In genomic region chr16:88917146-88917914, GRCh38 we compare ENCODE assay signal across 20 cellular contexts. TPM values are rescaled to one million over a fixed set of nuclear protein-coding genes. Genes with fewer than 3 reads are reported as not detected.
DNase-seq lines count a peak whose midpoint lies in the region; ATAC-seq, FAIRE-seq and TF ChIP-seq lines count a peak whose summit lies in the region.
"Had no signal": no experiment of that assay in that cellular context is flagged by ENCODE, and none has a peak within 500 bp of the region (broad histone marks: within the 10 kb centered on the region; RNA-seq: fewer than 3 reads in every experiment).

No MANE protein-coding gene starts in this region.

- WGBS in HepG2 (ENCODE audit: low lambda C conversion rate), result 58% methylated on average over 18 of the region's 30 CpGs
- WGBS in right lobe of liver (ENCODE audit: insufficient coverage, low coverage, low lambda C conversion rate, missing lambda C conversion rate), result 57% methylated on average over 18 of the region's 30 CpGs

- H3K79me2 ChIP-seq in HepG2 (ENCODE audit: insufficient read depth, low read length), result no peaks in the 10 kb centered on the region

- H3K27ac Mint-ChIP-seq in brain, result peak overlapping the region in 3 of 5 experiments; percentile 31 to 95 (median 74)
- H3K27ac Mint-ChIP-seq in nephron progenitor cell, result peak overlapping the region; percentile 84
- H3K27ac Mint-ChIP-seq: CD4-positive, CD25-positive, alpha-beta regulatory T cell had no signal

- H3K4me1 Mint-ChIP-seq in brain, result peaks cover 51% of the 10 kb centered on the region
- peaks cover 47% of the 10 kb centered on the region for H3K4me1 Mint-ChIP-seq in nephron progenitor cell

- H3K27ac ChIP-seq in HepG2 (ENCODE audit: extremely low read length, insufficient read depth, low read length), result no peak overlapping the region
- H3K27ac ChIP-seq in right lobe of liver, result no peak overlapping the region
- H3K27ac ChIP-seq: KMS-11, SK-N-MC had no signal

- ATAC-seq in HepG2 (peak; percentile 22; the same call in 2 of the 3 replicates), right lobe of liver (no peak), GM18519 (IDR thresholded peaks at IDR 0.05; ENCODE audit: low FRiP score, unreplicated experiment) (no peak), GM21723 (IDR thresholded peaks at IDR 0.05; ENCODE audit: unreplicated experiment) (no peak), HG03457 (IDR thresholded peaks at IDR 0.05; ENCODE audit: unreplicated experiment) (no peak), GM18909 (IDR thresholded peaks at IDR 0.05; ENCODE audit: poor library complexity, unreplicated experiment) (no peak)
- ATAC-seq: HCT116 had no signal

- peaks cover 11% of the 10 kb centered on the region for H3K36me3 Mint-ChIP-seq in brain
- H3K36me3 Mint-ChIP-seq in nephron progenitor cell (ENCODE audit: low read depth), result no peaks in the 10 kb centered on the region
- H3K36me3 Mint-ChIP-seq: CD4-positive, CD25-positive, alpha-beta regulatory T cell had no signal

- H2AFZ ChIP-seq in HepG2 (ENCODE audit: low read length), result no peak overlapping the region

- in situ Hi-C loops in HepG2 (cut with HindIII; ENCODE audit: extremely low pct_ligation_motif_present, low pct_unique_long_range_greater_than_20kb), result no loop called here

- TF ChIP-seq CTCF in HepG2 (CRISPR knock-in tag; IDR thresholded peaks at IDR 0.05), result no peak
- TF ChIP-seq CTCF in right lobe of liver (IDR thresholded peaks at IDR 0.05), result no peak
- TF ChIP-seq CTCF in brain (conservative IDR thresholded peaks at IDR 0.05), result no peak
- TF ChIP-seq CTCF in nephron progenitor cell (IDR thresholded peaks at IDR 0.05), result no peak

- TF ChIP-seq POLR2A in HepG2 (IDR thresholded peaks at IDR 0.05; ENCODE audit: insufficient read depth in 1 of 2, low read depth in 2 of 2, low read length in 2 of 2) (no peak), right lobe of liver (IDR thresholded peaks at IDR 0.05) (no peak)

- peak overlapping the region in 1 of 5 experiments; percentile 45 for H3K4me3 Mint-ChIP-seq in brain
- H3K4me3 Mint-ChIP-seq in nephron progenitor cell, result peak overlapping the region; percentile 54
- H3K4me3 Mint-ChIP-seq: CD4-positive, CD25-positive, alpha-beta regulatory T cell had no signal

- POLR2A ChIA-PET in HepG2 (lab: Yijun Ruan, JAX), result no interaction called here

- 0 out of 2 replicates have a peak, but pooled peaks cover under 1% of the 10 kb centered on the region for H3K4me1 ChIP-seq in HepG2 (ENCODE audit: insufficient read depth, low read length)
- H3K4me1 ChIP-seq in right lobe of liver, result no peaks in the 10 kb centered on the region

- H3K9me3 Mint-ChIP-seq in brain, result peaks cover 0 to 10% (median 0%) of the 10 kb centered on the region in 5 experiments
- peaks cover 2% of the 10 kb centered on the region for H3K9me3 Mint-ChIP-seq in nephron progenitor cell
- H3K9me3 Mint-ChIP-seq: CD4-positive, CD25-positive, alpha-beta regulatory T cell had no signal

- peaks cover 34 to 82% of the 10 kb centered on the region in 2 experiments for H3K27me3 ChIP-seq in HepG2 (ENCODE audit: control insufficient read depth in 1 of 2, insufficient read depth in 2 of 2, low read length in 2 of 2)
- no peaks in the 10 kb centered on the region for H3K27me3 ChIP-seq in right lobe of liver
- H3K27me3 ChIP-seq: MG63 had no signal

- TF ChIP-seq EP300 in HepG2 (IDR thresholded peaks at IDR 0.05; ENCODE audit: low read depth in 2 of 2, low read length in 2 of 2), result no peak
- no peak for TF ChIP-seq EP300 in HepG2 (CRISPR knock-in tag; IDR thresholded peaks at IDR 0.05; ENCODE audit: borderline replicate concordance)

- H3K9ac ChIP-seq in HepG2 (ENCODE audit: insufficient read depth, low read depth, low read length), result no peak overlapping the region
- H3K9ac ChIP-seq: KMS-11 had no signal

- H3K9me3 ChIP-seq in HepG2 (ENCODE audit: low read length), result no peaks in the 10 kb centered on the region
- no peaks in the 10 kb centered on the region for H3K9me3 ChIP-seq in right lobe of liver
- H3K9me3 ChIP-seq: MG63 had no signal

- no peak overlapping the region for H3K4me2 ChIP-seq in HepG2 (ENCODE audit: low read depth, low read length)
- H3K4me2 ChIP-seq: KMS-11 had no signal

- H3K27me3 Mint-ChIP-seq in brain, result peaks cover 4% of the 10 kb centered on the region
- H3K27me3 Mint-ChIP-seq in nephron progenitor cell (ENCODE audit: low read depth, poor library complexity), result peaks cover 10% of the 10 kb centered on the region
- H3K27me3 Mint-ChIP-seq: CD4-positive, CD25-positive, alpha-beta regulatory T cell had no signal

- intact Hi-C loops in HepG2 (cut with micrococcal nuclease; ENCODE audit: unreplicated experiment), result no loop called here
- intact Hi-C loops in right lobe of liver (cut with DNase I), result loop anchor here in 1 of 2 donors (10.0 kb wide), 1 partner anchor 147 kb away; no protein-coding TSS in a partner anchor

- DNase-seq in HepG2 (ENCODE audit: low spot score) (no peak), right lobe of liver (no peak), nephron progenitor cell (peak; percentile 72)
- DNase-seq: Calu3; CD4-positive, CD25-positive, alpha-beta regulatory T cell; DMS79 treated with DMSO at 0.1 percent for 48 hours; GDM1; MG63; NCI-H1092 treated with DMSO at 0.1 percent for 48 hours; NCI-H187 had no signal

- FAIRE-seq in HepG2 (lab: Jason Lieb, UNC), result no peak
- FAIRE-seq: A204.1 had no signal

- CTCF ChIA-PET in HepG2 (lab: Yijun Ruan, JAX; ENCODE audit: low intra/inter-chr PET ratio, low total read pairs), result no interaction called here

- no peak overlapping the region for H3K4me3 ChIP-seq in HepG2 (replicated peaks in 1 of 3; ENCODE audit: insufficient read depth in 1 of 3, low read depth in 2 of 3, low read length in 3 of 3)
- H3K4me3 ChIP-seq in right lobe of liver, result no peak overlapping the region
- H3K4me3 ChIP-seq: MG63, SK-N-MC had no signal

- no peaks in the 10 kb centered on the region for H4K20me1 ChIP-seq in HepG2 (ENCODE audit: insufficient read depth, low read length)

- H3K36me3 ChIP-seq in HepG2 (replicated peaks in 1 of 2; ENCODE audit: control insufficient read depth in 1 of 2, insufficient read depth in 2 of 2, low read length in 2 of 2) (no peaks in the 10 kb centered on the region), right lobe of liver (no peaks in the 10 kb centered on the region)
- H3K36me3 ChIP-seq: MG63 had no signal

- BruUV-seq in HepG2 (replicated peaks; lab: Mats Ljungman, UMichigan), result no TSS peak

- no peak for TF ChIP-seq RAD21 in HepG2 (CRISPR knock-in tag; IDR thresholded peaks at IDR 0.05)

TF ChIP-seq in HepG2, 621 proteins besides CTCF, POLR2A, EP300 and RAD21 (continues in another document):
- TF ChIP-seq HOXA7 (CRISPR knock-in tag; IDR thresholded peaks at IDR 0.05) (no peak), ZBTB38 (CRISPR knock-in tag; IDR thresholded peaks at IDR 0.05) (no peak)

RNA-seq across cellular contexts. Expression of gene PABPN1L, which starts 50.9 kb away (rescaled TPM):
- total RNA-seq in HepG2 (2016; rRNA removed; fragmentation: Illumina TruSeq; extraction: Trizol) (not detected in 2 replicates), right lobe of liver (under 1 TPM in 1 of 6 experiments, not detected in 5; 0.37 TPM)
- not detected in 2 replicates for total RNA-seq in HepG2 (2016; cell fraction: cytosol; rRNA removed; fragmentation: Illumina TruSeq; extraction: Trizol; ENCODE audit: low read depth)
- total RNA-seq in HepG2 (2016; cell fraction: insoluble cytoplasmic fraction; rRNA removed; fragmentation: Illumina TruSeq; extraction: Trizol), result not detected in 2 replicates
- total RNA-seq in HepG2 (2016; cell fraction: membrane; rRNA removed; fragmentation: Illumina TruSeq; extraction: Trizol), result not detected in 2 replicates
- not detected in 2 replicates for total RNA-seq in HepG2 (2016; cell fraction: nucleus; rRNA removed; fragmentation: Illumina TruSeq; extraction: Trizol)
- polyA plus RNA-seq in HepG2 (2011; rRNA removed) (not detected in 2 replicates), brain (ENCODE audit: insufficient read depth, low read depth, low replicate concordance) (0.41 TPM)
- not detected in 2 replicates for polyA plus RNA-seq in HepG2 (2011; cell fraction: cytosol; rRNA removed)
- polyA plus RNA-seq in HepG2 (2011; cell fraction: nucleus; rRNA removed), result not detected in 2 replicates
- not detected in 2 replicates for polyA plus RNA-seq in HepG2 (2012)
- not detected in 2 replicates for polyA plus RNA-seq in HepG2 (2016; cell fraction: cytosol; fragmentation: Illumina TruSeq; extraction: Trizol; ENCODE audit: low read depth)
- not detected in 2 replicates for polyA plus RNA-seq in HepG2 (2016; cell fraction: insoluble cytoplasmic fraction; fragmentation: Illumina TruSeq; extraction: Trizol; ENCODE audit: low read depth)
- not detected in 2 replicates for polyA plus RNA-seq in HepG2 (2016; cell fraction: membrane; fragmentation: Illumina TruSeq; extraction: Trizol; ENCODE audit: low read depth)
- polyA plus RNA-seq in HepG2 (2016; cell fraction: nucleus; fragmentation: Illumina TruSeq; extraction: Trizol; ENCODE audit: insufficient read depth, low read depth), result not detected in 2 replicates
- not detected in 2 replicates for polyA minus RNA-seq in HepG2 (2011; rRNA and poly(A)+ RNA removed; ENCODE audit: low replicate concordance)
- polyA minus RNA-seq in HepG2 (2011; cell fraction: cytosol; rRNA and poly(A)+ RNA removed), result not detected in 2 replicates
- polyA minus RNA-seq in HepG2 (2011; cell fraction: nucleus; rRNA and poly(A)+ RNA removed), result not detected in 2 replicates
- total RNA-seq: Calu3; CD4-positive, CD25-positive, alpha-beta regulatory T cell; HT-29 had no signal
- polyA plus RNA-seq: CD4-positive, CD25-positive, alpha-beta regulatory T cell had no signal

RNA-seq across cellular contexts. Expression of gene CBFA2T3, which starts 59.7 kb away (rescaled TPM):
- total RNA-seq in HepG2 (2016; rRNA removed; fragmentation: Illumina TruSeq; extraction: Trizol) (not detected in 2 replicates), right lobe of liver (1 to 10 TPM; 2.5 to 9.8 (median 4.2) TPM)
- not detected in 2 replicates for total RNA-seq in HepG2 (2016; cell fraction: cytosol; rRNA removed; fragmentation: Illumina TruSeq; extraction: Trizol; ENCODE audit: low read depth)
- not detected in 2 replicates for total RNA-seq in HepG2 (2016; cell fraction: insoluble cytoplasmic fraction; rRNA removed; fragmentation: Illumina TruSeq; extraction: Trizol)
- total RNA-seq in HepG2 (2016; cell fraction: membrane; rRNA removed; fragmentation: Illumina TruSeq; extraction: Trizol), result not detected in 2 replicates
- not detected in 2 replicates for total RNA-seq in HepG2 (2016; cell fraction: nucleus; rRNA removed; fragmentation: Illumina TruSeq; extraction: Trizol)
- polyA plus RNA-seq in HepG2 (2011; rRNA removed) (0.05 and 0.09 TPM in 2 replicates), brain (ENCODE audit: insufficient read depth, low read depth, low replicate concordance) (17.6 TPM)
- 0.04 TPM in 1 of 2 replicates, not detected in the other for polyA plus RNA-seq in HepG2 (2011; cell fraction: cytosol; rRNA removed)
- not detected in 2 replicates for polyA plus RNA-seq in HepG2 (2011; cell fraction: nucleus; rRNA removed)
- 0.07 TPM in 1 of 2 replicates, not detected in the other for polyA plus RNA-seq in HepG2 (2012)
- not detected in 2 replicates for polyA plus RNA-seq in HepG2 (2016; cell fraction: cytosol; fragmentation: Illumina TruSeq; extraction: Trizol; ENCODE audit: low read depth)
- not detected in 2 replicates for polyA plus RNA-seq in HepG2 (2016; cell fraction: insoluble cytoplasmic fraction; fragmentation: Illumina TruSeq; extraction: Trizol; ENCODE audit: low read depth)
- polyA plus RNA-seq in HepG2 (2016; cell fraction: membrane; fragmentation: Illumina TruSeq; extraction: Trizol; ENCODE audit: low read depth), result not detected in 2 replicates
- 0.11 TPM in 1 of 2 replicates, not detected in the other for polyA plus RNA-seq in HepG2 (2016; cell fraction: nucleus; fragmentation: Illumina TruSeq; extraction: Trizol; ENCODE audit: insufficient read depth, low read depth)
- polyA minus RNA-seq in HepG2 (2011; rRNA and poly(A)+ RNA removed; ENCODE audit: low replicate concordance), result 0.19 and 0.60 TPM in 2 replicates
- not detected in 2 replicates for polyA minus RNA-seq in HepG2 (2011; cell fraction: cytosol; rRNA and poly(A)+ RNA removed)
- not detected in 2 replicates for polyA minus RNA-seq in HepG2 (2011; cell fraction: nucleus; rRNA and poly(A)+ RNA removed)
- total RNA-seq: Calu3 had no signal
